ENCODE assay signal across 8 cellular contexts in the genomic region with DNA sequence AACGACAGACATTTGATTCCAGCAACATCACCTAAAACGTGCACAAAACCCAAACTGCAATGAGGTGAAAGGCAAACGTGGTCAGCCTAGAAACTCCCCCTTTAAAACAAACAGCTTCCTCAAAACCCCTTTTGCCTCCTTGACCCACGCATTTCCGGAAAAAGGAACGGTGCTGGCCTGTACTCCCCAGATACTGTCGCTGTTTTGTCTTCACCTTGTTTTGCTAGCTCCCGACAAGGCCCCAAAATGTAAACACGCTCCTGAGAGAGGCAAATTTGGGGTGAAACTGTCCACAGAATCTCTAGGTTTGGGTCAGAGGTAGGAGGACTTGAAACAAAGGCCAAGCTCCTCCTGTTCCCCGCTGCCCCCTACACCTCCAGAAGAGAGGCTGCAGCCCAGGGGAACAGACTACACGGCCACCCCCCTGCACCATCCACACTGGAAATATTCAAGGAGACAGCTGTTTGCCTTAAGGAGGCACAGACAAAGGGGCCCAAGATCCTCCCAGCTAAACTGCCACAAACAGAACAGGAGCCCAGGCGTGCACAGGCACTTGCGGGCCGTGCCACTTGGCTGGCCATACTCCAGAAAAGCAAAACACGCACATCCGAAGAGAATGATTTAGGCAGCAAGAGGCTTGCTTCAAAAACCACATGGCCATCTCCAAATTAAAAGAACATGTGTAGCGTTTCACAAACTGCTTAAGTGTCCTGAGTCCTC.
DNase-seq lines count a peak whose midpoint lies in the region; ATAC-seq and TF ChIP-seq lines count a peak whose summit lies in the region.

No MANE protein-coding gene starts in this region.

- TF ChIP-seq CTCF in brain (conservative IDR thresholded peaks at IDR 0.05) = peak in 1 of 2 experiments; percentile 19

- H3K4me3 ChIP-seq in subcutaneous abdominal adipose tissue (ENCODE audit: low read depth in 1 of 5, low read length in 5 of 5) = peak overlapping the region; percentile 62 to 73 (median 70)

- no peaks in the 10 kb centered on the region for H3K27me3 ChIP-seq in subcutaneous abdominal adipose tissue (ENCODE audit: control insufficient read depth in 5 of 5, insufficient read depth in 4 of 5, low read length in 5 of 5)

- H3K9ac ChIP-seq in subcutaneous abdominal adipose tissue (ENCODE audit: low read length in 5 of 5) = peak overlapping the region in 4 of 5 donors; percentile 40 to 68 (median 60)

- H3K9me3 ChIP-seq in subcutaneous abdominal adipose tissue (ENCODE audit: control insufficient read depth in 5 of 5, low read length in 5 of 5) = no peaks in the 10 kb centered on the region

- no peaks in the 10 kb centered on the region for H3K36me3 Mint-ChIP-seq in brain

- peaks cover 0 to 8% (median 0%) of the 10 kb centered on the region in 5 experiments for H3K9me3 Mint-ChIP-seq in brain

- no peaks in the 10 kb centered on the region for H3K36me3 ChIP-seq in subcutaneous abdominal adipose tissue (ENCODE audit: control insufficient read depth in 5 of 5, insufficient read depth in 5 of 5, low read length in 5 of 5)

- ATAC-seq in HG03159 (IDR thresholded peaks at IDR 0.05; ENCODE audit: unreplicated experiment) = no peak
- no peak for ATAC-seq in HG03521 (IDR thresholded peaks at IDR 0.05; ENCODE audit: unreplicated experiment)

- H3K4me3 Mint-ChIP-seq in brain = peak overlapping the region; percentile 91 to 98 (median 92)

- DNase-seq in SIG-M5 treated with dmso at 0.1 percent for 504 hours (lab: John Stamatoyannopoulos, UW; ENCODE audit: unreplicated experiment) = peak; percentile 27
- no peak for DNase-seq in SIG-M5 (lab: John Stamatoyannopoulos, UW)
- peak; percentile 23 for DNase-seq in NCI-H2171 (lab: John Stamatoyannopoulos, UW)
- peak; percentile 35 for DNase-seq in kidney tubule cell (ENCODE audit: low spot score)

- peaks cover 20% of the 10 kb centered on the region for H3K27me3 Mint-ChIP-seq in brain

- H3K27ac Mint-ChIP-seq in brain = peak overlapping the region; percentile 77 to 95 (median 93)

- peaks cover 48% of the 10 kb centered on the region for H3K4me1 Mint-ChIP-seq in brain

- peak overlapping the region; percentile 80 for H3K27ac ChIP-seq in subcutaneous abdominal adipose tissue (ENCODE audit: low read depth, low read length)

- H3K4me1 ChIP-seq in subcutaneous abdominal adipose tissue (ENCODE audit: control insufficient read depth in 5 of 5, insufficient read depth in 5 of 5, low read length in 5 of 5) = peaks cover 6 to 55% (median 50%) of the 10 kb centered on the region in 5 donors
